Comparison of ENCODE assay signal across 1 cellular context in genomic region chr6:150195996-150196417, GRCh38.
TF ChIP-seq lines count a peak whose summit lies in the region.

No MANE protein-coding gene starts in this region.

TF ChIP-seq in GM12878, 131 proteins besides CTCF, POLR2A, EP300 and RAD21:
- no peak for TF ChIP-seq MLLT1 (IDR thresholded peaks at IDR 0.05)
- TF ChIP-seq PKNOX1 (IDR thresholded peaks at IDR 0.05) = peak; percentile 44; the same call in 1 of the 2 replicates
